27 cellular contexts compared by ENCODE assay signal in the genomic region with DNA sequence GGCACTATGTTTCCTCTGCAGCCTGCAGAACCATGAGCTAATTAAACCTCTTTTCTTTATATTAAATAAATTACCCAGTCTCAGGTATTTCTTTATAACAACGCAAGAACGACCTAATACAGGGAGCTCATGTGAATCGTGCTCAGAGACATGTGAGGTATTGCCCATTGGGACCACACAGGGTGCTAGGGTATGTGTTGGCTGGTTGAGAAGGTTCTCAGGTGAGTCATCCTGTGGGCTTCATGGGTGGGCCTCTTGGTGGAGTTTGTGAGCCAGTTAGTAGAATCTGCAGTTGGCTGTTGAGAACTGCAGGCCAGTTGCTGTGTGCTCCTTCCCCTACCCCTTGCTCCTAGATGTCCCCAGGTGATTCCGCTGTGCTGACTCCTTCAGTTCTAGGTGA.
"Had no signal": no experiment of that assay in that cellular context is flagged by ENCODE, and none has a peak within 500 bp of the region (broad histone marks: within the 10 kb centered on the region; RNA-seq: fewer than 3 reads in every experiment).

No MANE protein-coding gene starts in this region.

- H3K4me1 ChIP-seq: esophagus muscularis mucosa, foreskin keratinocyte, gastroesophageal sphincter, heart left ventricle, lower lobe of right lung, parathyroid adenoma, right atrium auricular region, suprapubic skin, transverse colon, upper lobe of right lung, uterus had no signal

- H3K4me3 Mint-ChIP-seq: natural killer cell; stimulated activated naive CD8-positive, alpha-beta T cell treated with anti-CD3 and anti-CD28 coated beads, Interleukin-15, amount 100 ng/mL, for 72 hours had no signal

- H3K36me3 ChIP-seq: esophagus muscularis mucosa, gastroesophageal sphincter, heart left ventricle, lower lobe of right lung, neutrophil, right atrium auricular region, suprapubic skin, transverse colon, upper lobe of right lung, uterus had no signal

- H3K79me2 ChIP-seq: hepatocyte, parathyroid adenoma had no signal

- H3K27ac Mint-ChIP-seq: natural killer cell; progenitor cell of endocrine pancreas; stimulated activated naive CD8-positive, alpha-beta T cell treated with anti-CD3 and anti-CD28 coated beads, Interleukin-15, amount 100 ng/mL, for 72 hours had no signal

- H3K4me1 Mint-ChIP-seq: natural killer cell; stimulated activated naive CD8-positive, alpha-beta T cell treated with anti-CD3 and anti-CD28 coated beads, Interleukin-15, amount 100 ng/mL, for 72 hours had no signal

- H3K27ac ChIP-seq: dorsolateral prefrontal cortex, esophagus muscularis mucosa, foreskin keratinocyte, gastroesophageal sphincter, heart left ventricle, hepatocyte, lower lobe of right lung, neutrophil, parathyroid adenoma, right atrium auricular region, suprapubic skin, transverse colon, upper lobe of right lung, uterus had no signal

- H3K4me3 ChIP-seq: dorsolateral prefrontal cortex, esophagus muscularis mucosa, gastroesophageal sphincter, heart left ventricle, hepatocyte, lower lobe of right lung, right atrium auricular region, smooth muscle cell, suprapubic skin, transverse colon, upper lobe of right lung, uterus had no signal

- H3K9me3 ChIP-seq: esophagus muscularis mucosa, lower lobe of right lung, neutrophil, right atrium auricular region, suprapubic skin, transverse colon, upper lobe of right lung, uterus had no signal

- H3K4me2 ChIP-seq: hepatocyte, smooth muscle cell had no signal

- ATAC-seq: foreskin keratinocyte; gastroesophageal sphincter; heart left ventricle; left ventricle myocardium superior; lower lobe of right lung; natural killer cell; sciatic nerve; stimulated activated naive CD8-positive, alpha-beta T cell treated with anti-CD3 and anti-CD28 coated beads, Interleukin-15, amount 100 ng/mL, for 72 hours; upper lobe of right lung had no signal

- H3K27me3 ChIP-seq: dorsolateral prefrontal cortex, esophagus muscularis mucosa, foreskin keratinocyte, gastroesophageal sphincter, heart left ventricle, hepatocyte, neutrophil, right atrium auricular region, suprapubic skin, transverse colon, upper lobe of right lung, uterus had no signal

- H3K9ac ChIP-seq: parathyroid adenoma had no signal

- H3K27me3 Mint-ChIP-seq: progenitor cell of endocrine pancreas; stimulated activated naive CD8-positive, alpha-beta T cell treated with anti-CD3 and anti-CD28 coated beads, Interleukin-15, amount 100 ng/mL, for 72 hours had no signal

- H3K36me3 Mint-ChIP-seq: natural killer cell had no signal

- DNase-seq: dorsolateral prefrontal cortex; effector CD8-positive, alpha-beta T cell; foreskin keratinocyte; heart left ventricle; kidney glomerular epithelial cell; left ventricle myocardium superior; lower lobe of right lung; natural killer cell; stimulated activated CD4-positive, alpha-beta T cell treated with anti-CD3 and anti-CD28 coated beads, Interleukin-12 subunit alpha, Interleukin-12 subunit beta, amount 100 ng/mL, for 4 hours; stimulated activated CD4-positive, alpha-beta T cell treated with anti-CD3 and anti-CD28 coated beads, Interleukin-1b, Interleukin-23, amount 100 ng/mL, for 48 hours; stimulated activated CD4-positive, alpha-beta T cell treated with anti-CD3 and anti-CD28 coated beads, Interleukin-4, amount 100 ng/mL, for 1 hour; stimulated activated CD8-positive, alpha-beta memory T cell treated with anti-CD3 and anti-CD28 coated beads, Interleukin-4, amount 100 ng/mL, for 48 hours; stimulated activated naive CD4-positive, alpha-beta T cell; stimulated activated naive CD8-positive, alpha-beta T cell treated with anti-CD3 and anti-CD28 coated beads, Interleukin-15, amount 100 ng/mL, for 72 hours; transverse colon; upper lobe of right lung; uterus had no signal
